Comparison of ENCODE assay signal across 10 cellular contexts in the genomic region with DNA sequence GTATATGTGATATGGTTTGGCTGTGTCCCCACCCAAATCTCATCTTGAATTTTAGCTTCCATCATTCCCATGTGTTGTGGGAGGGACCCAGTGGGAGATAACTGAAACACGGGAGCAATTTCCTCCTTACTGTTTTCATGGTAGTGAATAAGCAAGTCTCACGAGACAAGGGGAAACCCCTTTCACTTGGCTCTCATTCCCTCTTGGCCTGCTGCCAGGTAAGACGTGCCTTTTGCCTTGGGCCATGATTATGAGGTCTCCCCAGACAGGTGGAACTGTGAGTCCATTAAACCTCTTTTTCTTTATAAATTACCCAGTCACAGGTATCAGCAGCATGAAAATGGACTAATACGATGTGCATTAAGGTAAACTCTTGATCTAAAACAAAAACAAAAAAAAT.
DNase-seq lines count a peak whose midpoint lies in the region; ATAC-seq lines count a peak whose summit lies in the region.
"Had no signal": no experiment of that assay in that cellular context is flagged by ENCODE, and none has a peak within 500 bp of the region (broad histone marks: within the 10 kb centered on the region; RNA-seq: fewer than 3 reads in every experiment).

No MANE protein-coding gene starts in this region.

- peaks cover 4% of the 10 kb centered on the region for H3K9me3 Mint-ChIP-seq in activated naive CD8-positive, alpha-beta T cell treated with anti-CD3 and anti-CD28 coated beads for 36 hours
- H3K9me3 Mint-ChIP-seq: naive thymus-derived CD8-positive, alpha-beta T cell had no signal

- H3K4me3 Mint-ChIP-seq in activated naive CD8-positive, alpha-beta T cell treated with anti-CD3 and anti-CD28 coated beads for 36 hours, result no peak overlapping the region
- H3K4me3 Mint-ChIP-seq: naive thymus-derived CD8-positive, alpha-beta T cell had no signal

- H3K36me3 Mint-ChIP-seq in activated naive CD8-positive, alpha-beta T cell treated with anti-CD3 and anti-CD28 coated beads for 36 hours, result peaks cover 60% of the 10 kb centered on the region

- no peaks in the 10 kb centered on the region for H3K27me3 Mint-ChIP-seq in activated naive CD8-positive, alpha-beta T cell treated with anti-CD3 and anti-CD28 coated beads for 36 hours
- H3K27me3 Mint-ChIP-seq: naive thymus-derived CD8-positive, alpha-beta T cell had no signal

- DNase-seq in NCI-H2196 (lab: John Stamatoyannopoulos, UW; ENCODE audit: unreplicated experiment), result peak; percentile 7
- DNase-seq in NCI-H2196 treated with DMSO at 0.1 percent for 48 hours (lab: John Stamatoyannopoulos, UW; ENCODE audit: unreplicated experiment), result no peak
- peak; percentile 49 for DNase-seq in NAMALWA (ENCODE audit: low spot score)
- DNase-seq in activated naive CD8-positive, alpha-beta T cell treated with anti-CD3 and anti-CD28 coated beads for 36 hours, result peak; percentile 36
- DNase-seq in stimulated activated CD4-positive, alpha-beta T cell treated with anti-CD3 and anti-CD28 coated beads, Interleukin-15, amount 100 ng/mL, for 24 hours, result peak; percentile 68
- DNase-seq: central memory CD4-positive, alpha-beta T cell had no signal

- H3K4me1 Mint-ChIP-seq in activated naive CD8-positive, alpha-beta T cell treated with anti-CD3 and anti-CD28 coated beads for 36 hours, result peaks cover 31% of the 10 kb centered on the region

- no peak overlapping the region for H3K27ac Mint-ChIP-seq in activated naive CD8-positive, alpha-beta T cell treated with anti-CD3 and anti-CD28 coated beads for 36 hours

- no peak for ATAC-seq in GM21367 (IDR thresholded peaks at IDR 0.05; ENCODE audit: unreplicated experiment)
- no peak for ATAC-seq in HG03095 (IDR thresholded peaks at IDR 0.05; ENCODE audit: unreplicated experiment)
- no peak for ATAC-seq in GM21737 (IDR thresholded peaks at IDR 0.05; ENCODE audit: unreplicated experiment)
- ATAC-seq: naive thymus-derived CD8-positive, alpha-beta T cell had no signal
